ENCODE assay signal across 11 cellular contexts in the genomic region with DNA sequence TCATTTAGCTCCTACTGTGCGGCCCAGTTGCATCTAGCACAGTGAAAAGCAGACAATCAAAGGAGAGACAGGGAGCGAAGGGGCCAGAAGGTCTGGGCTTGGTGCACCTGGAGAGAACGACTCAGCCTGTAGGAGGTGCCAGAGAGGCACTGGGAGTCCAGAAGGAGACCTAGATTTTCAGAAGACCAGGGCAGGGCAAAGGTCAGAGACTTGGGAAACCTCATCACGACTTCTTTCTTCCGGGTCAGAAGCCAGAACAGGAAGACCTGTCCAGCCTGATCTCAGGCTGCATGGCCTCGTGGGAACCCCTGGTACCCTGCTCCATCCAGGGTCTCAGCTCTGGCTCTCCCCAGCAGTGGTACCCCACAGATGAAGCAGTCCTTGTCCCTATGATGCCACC. TPM values are rescaled to one million over a fixed set of nuclear protein-coding genes. Genes with fewer than 3 reads are reported as not detected.
DNase-seq lines count a peak whose midpoint lies in the region; FAIRE-seq and TF ChIP-seq lines count a peak whose summit lies in the region.
"Had no signal": no experiment of that assay in that cellular context is flagged by ENCODE, and none has a peak within 500 bp of the region (broad histone marks: within the 10 kb centered on the region; RNA-seq: fewer than 3 reads in every experiment).

No MANE protein-coding gene starts in this region.

- peak; percentile 76 for TF ChIP-seq CTCF in OCI-LY7 (conservative IDR thresholded peaks at IDR 0.05; ENCODE audit: low read length)
- TF ChIP-seq CTCF in epithelial cell of proximal tubule (conservative IDR thresholded peaks at IDR 0.05; ENCODE audit: low read depth, low read length) = peak; percentile 80

- POLR2A ChIA-PET in OCI-LY7 (lab: Charles Lee) = no interaction called here

- H4K20me1 ChIP-seq in OCI-LY7 (ENCODE audit: insufficient read depth, low read length) = no peaks in the 10 kb centered on the region; the same call in 1 of the 2 replicates

- no peaks in the 10 kb centered on the region for H3K27me3 ChIP-seq in small intestine (ENCODE audit: control insufficient read depth in 2 of 2, insufficient read depth in 2 of 2, low read length in 2 of 2)

- H3K36me3 ChIP-seq in OCI-LY7 (ENCODE audit: insufficient read depth, low read length) (no peaks in the 10 kb centered on the region), small intestine (ENCODE audit: control insufficient read depth in 2 of 2, insufficient read depth in 2 of 2, low read length in 2 of 2) (no peaks in the 10 kb centered on the region)

- H2AFZ ChIP-seq in OCI-LY7 (ENCODE audit: low read length) = no peak overlapping the region

- intact Hi-C loops in OCI-LY7 (cut with micrococcal nuclease; ENCODE audit: unreplicated experiment) = loop anchor here (10.0 kb wide), 1 partner anchor 63 kb away; no protein-coding TSS in a partner anchor

- H3K4me3 ChIP-seq in OCI-LY7 (ENCODE audit: low read depth, low read length, poor library complexity, severe bottlenecking) (no peak overlapping the region), epithelial cell of proximal tubule (ENCODE audit: low read depth, low read length) (no peak overlapping the region), small intestine (ENCODE audit: low read depth in 1 of 2, low read length in 2 of 2) (no peak overlapping the region)

- DNase-seq in SKM-1 treated with dmso at 0.1 percent for 144 hours (lab: John Stamatoyannopoulos, UW; ENCODE audit: unreplicated experiment) (peak; percentile 3), SKM-1 (lab: John Stamatoyannopoulos, UW; ENCODE audit: unreplicated experiment) (no peak), OCI-LY7 (ENCODE audit: low spot score) (peak; percentile 42), epithelial cell of proximal tubule (ENCODE audit: low read depth) (no peak), small intestine (peak; percentile 93), A172 (ENCODE audit: low spot score) (no peak), activated gamma-delta T cell treated with Interleukin-2 at 50 U/mL for 16 hours (no peak)
- DNase-seq in activated effector memory CD4-positive, alpha-beta T cell treated with Interleukin-2 at 50 U/mL for 16 hours = no peak
- DNase-seq: COR-L47, NCI-H526 treated with DMSO at 0.1 percent for 48 hours had no signal

- H3K27ac ChIP-seq in OCI-LY7 (ENCODE audit: low read depth, low read length, poor library complexity, severe bottlenecking) (no peak overlapping the region), small intestine (ENCODE audit: low read depth in 1 of 2, low read length in 1 of 2) (peak overlapping the region in 1 of 2 donors; percentile 29)

- H3K9me3 ChIP-seq in OCI-LY7 (ENCODE audit: low read length) (no peaks in the 10 kb centered on the region), small intestine (ENCODE audit: control insufficient read depth, low read depth) (no peaks in the 10 kb centered on the region)

- WGBS in small intestine, 3 donors = 36 to 44% (median 39%) methylated on average over 6 of the region's 6 CpGs

- no peaks in the 10 kb centered on the region for H3K9me2 ChIP-seq in OCI-LY7 (ENCODE audit: insufficient read depth, low read length)

- no peak overlapping the region for H3K4me2 ChIP-seq in OCI-LY7 (ENCODE audit: low read length)

- no peaks in the 10 kb centered on the region for H3K4me1 ChIP-seq in OCI-LY7 (ENCODE audit: insufficient read depth, low read length, poor library complexity, severe bottlenecking)
- H3K4me1 ChIP-seq in small intestine (ENCODE audit: control insufficient read depth in 2 of 2, insufficient read depth in 1 of 2, low read depth in 1 of 2, low read length in 1 of 2) = peaks cover 0 to 4% of the 10 kb centered on the region in 2 donors

- no peaks in the 10 kb centered on the region for H3K79me2 ChIP-seq in OCI-LY7 (ENCODE audit: insufficient read depth, low read depth, low read length)

- BruUV-seq in OCI-LY7 (replicated peaks; lab: Mats Ljungman, UMichigan) = no TSS peak

- no peak for FAIRE-seq in small intestine (lab: Jason Lieb, UNC)
- FAIRE-seq: islet of Langerhans had no signal

- CTCF ChIA-PET in OCI-LY7 (lab: Charles Lee; ENCODE audit: unreplicated experiment) = no interaction called here

RNA-seq across cellular contexts. Expression of a gene that starts 5.2 kb away (rescaled TPM):
- total RNA-seq in OCI-LY7 (2014; rRNA removed; shearing (Covaris generic)) = 4.4 and 4.8 TPM in 2 replicates
- 23.1 and 30.9 TPM in 2 replicates for total RNA-seq in OCI-LY7 (2022)
- total RNA-seq in epithelial cell of proximal tubule = 54.1 and 60.1 TPM in 2 replicates
- 10 to 100 TPM; 46.5 to 57.9 (median 54.9) TPM for polyA plus RNA-seq in small intestine
- total RNA-seq in A172 (2014; rRNA removed; shearing (Covaris generic)) = 46.4 and 58.9 TPM in 2 replicates

RNA-seq across cellular contexts. Expression of a gene that starts 8.1 kb away (rescaled TPM):
- 38.6 and 56.0 TPM in 2 replicates for total RNA-seq in OCI-LY7 (2014; rRNA removed; shearing (Covaris generic))
- total RNA-seq in OCI-LY7 (2022) = 53.2 and 59.6 TPM in 2 replicates
- total RNA-seq in epithelial cell of proximal tubule = 73.7 and 94.9 TPM in 2 replicates
- 100 to 1,000 TPM in 1 of 3 donors, 10 to 100 TPM in 2; 66.4 to 144 (median 77.4) TPM for polyA plus RNA-seq in small intestine
- total RNA-seq in A172 (2014; rRNA removed; shearing (Covaris generic)) = 28.9 and 42.8 TPM in 2 replicates

RNA-seq across cellular contexts. Expression of a gene that starts 10.8 kb away (rescaled TPM):
- total RNA-seq in OCI-LY7 (2014; rRNA removed; shearing (Covaris generic)) = 114 and 118 TPM in 2 replicates
- total RNA-seq in OCI-LY7 (2022) (87.7 and 90.5 TPM in 2 replicates), epithelial cell of proximal tubule (61.2 and 89.8 TPM in 2 replicates)
- polyA plus RNA-seq in small intestine = 100 to 1,000 TPM; 114 to 248 (median 139) TPM
- total RNA-seq in A172 (2014; rRNA removed; shearing (Covaris generic)) = 95.4 and 118 TPM in 2 replicates

RNA-seq across cellular contexts. Expression of a gene that starts 32.0 kb away (rescaled TPM):
- 64.2 and 112 TPM in 2 replicates for total RNA-seq in OCI-LY7 (2014; rRNA removed; shearing (Covaris generic))
- total RNA-seq in OCI-LY7 (2022) (81.4 and 86.0 TPM in 2 replicates), epithelial cell of proximal tubule (115 and 164 TPM in 2 replicates)
- polyA plus RNA-seq in small intestine = 100 to 1,000 TPM in 2 of 3 donors, 10 to 100 TPM in 1; 91.5 to 132 (median 101) TPM
- 195 and 238 TPM in 2 replicates for total RNA-seq in A172 (2014; rRNA removed; shearing (Covaris generic))

RNA-seq across cellular contexts. Expression of a gene that starts 33.7 kb away (rescaled TPM):
- total RNA-seq in OCI-LY7 (2014; rRNA removed; shearing (Covaris generic)) = 30.9 and 35.2 TPM in 2 replicates
- total RNA-seq in OCI-LY7 (2022) = 23.1 and 23.7 TPM in 2 replicates
- 19.3 and 21.1 TPM in 2 replicates for total RNA-seq in epithelial cell of proximal tubule
- 10 to 100 TPM; 10.8 to 19.7 (median 12.9) TPM for polyA plus RNA-seq in small intestine
- total RNA-seq in A172 (2014; rRNA removed; shearing (Covaris generic)) = 57.0 and 58.7 TPM in 2 replicates

Comparison
In these comparisons a context has a peak if more than half of its experiments do, and no peak if none do; other contexts are left out.
1. DNase-seq: peak in SKM-1 treated with dmso at 0.1 percent for 144 hours (single experiment), OCI-LY7 (single experiment) and small intestine (single experiment); none in SKM-1 (single experiment), epithelial cell of proximal tubule (single experiment), A172 (single experiment), activated effector memory CD4-positive, alpha-beta T cell treated with Interleukin-2 at 50 U/mL for 16 hours (single experiment) and activated gamma-delta T cell treated with Interleukin-2 at 50 U/mL for 16 hours (single experiment).